ENCODE assay signal across 1 cellular context in the genomic region with DNA sequence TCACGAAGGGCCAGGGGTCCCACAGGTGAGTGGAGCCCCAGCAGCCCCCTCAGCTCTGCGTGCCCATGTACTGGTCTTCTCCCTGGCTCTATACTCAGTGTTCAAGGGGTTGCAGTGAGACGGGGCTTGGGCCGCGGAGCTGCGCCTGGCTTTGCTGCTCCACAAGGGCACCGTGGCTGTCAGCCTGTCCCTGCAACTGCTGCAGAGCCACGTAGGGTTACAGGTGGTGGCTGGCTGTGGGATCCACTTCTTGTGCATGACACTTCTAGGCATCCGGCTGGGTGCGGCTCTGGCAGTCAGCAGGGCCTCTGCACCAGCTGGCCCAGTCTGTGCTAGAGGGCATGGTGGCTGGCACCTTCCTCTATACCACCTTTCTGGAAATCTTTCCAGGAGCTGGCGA.
TF ChIP-seq lines count a peak whose summit lies in the region.

No MANE protein-coding gene starts in this region.

TF ChIP-seq in HEK293, 187 proteins besides CTCF, POLR2A, EP300 and RAD21 (continued from another document):
- TF ChIP-seq ZBTB48 (tag by site-specific recombination; IDR thresholded peaks at IDR 0.05): no peak
- no peak for TF ChIP-seq KLF1 (tag by site-specific recombination; IDR thresholded peaks at IDR 0.05)
